12 cellular contexts compared by ENCODE assay signal in genomic region chr2:237706257-237706656, GRCh38.
DNase-seq lines count a peak whose midpoint lies in the region; ATAC-seq and TF ChIP-seq lines count a peak whose summit lies in the region.
"Had no signal": no experiment of that assay in that cellular context is flagged by ENCODE, and none has a peak within 500 bp of the region (broad histone marks: within the 10 kb centered on the region; RNA-seq: fewer than 3 reads in every experiment).

No MANE protein-coding gene starts in this region.

- peaks cover 9% of the 10 kb centered on the region for H3K36me3 Mint-ChIP-seq in activated naive CD4-positive, alpha-beta T cell treated with anti-CD3 and anti-CD28 coated beads, Interleukin-2, amount 50 U/mL, for 24 hours
- H3K36me3 Mint-ChIP-seq in activated CD8-positive, alpha-beta T cell treated with anti-CD3 and anti-CD28 coated beads, Interleukin-2, amount 10 ng/mL, durations not matched to agents 7 days and 5 days (ENCODE audit: low read depth): peaks cover 30% of the 10 kb centered on the region

- no peak for ATAC-seq in activated CD8-positive, alpha-beta T cell treated with anti-CD3 and anti-CD28 coated beads, Interleukin-2, amount 10 ng/mL, durations not matched to agents 7 days and 5 days

- H3K27me3 Mint-ChIP-seq in activated naive CD4-positive, alpha-beta T cell treated with anti-CD3 and anti-CD28 coated beads, Interleukin-2, amount 50 U/mL, for 24 hours: no peaks in the 10 kb centered on the region
- H3K27me3 Mint-ChIP-seq in activated CD8-positive, alpha-beta T cell treated with anti-CD3 and anti-CD28 coated beads, Interleukin-2, amount 10 ng/mL, durations not matched to agents 7 days and 5 days (ENCODE audit: low read depth): no peaks in the 10 kb centered on the region

- TF ChIP-seq EP300 in transverse colon (IDR thresholded peaks at IDR 0.05; ENCODE audit: low read depth): no peak

- peak overlapping the region; percentile 60 for H3K27ac Mint-ChIP-seq in activated naive CD4-positive, alpha-beta T cell treated with anti-CD3 and anti-CD28 coated beads, Interleukin-2, amount 50 U/mL, for 24 hours
- peak overlapping the region; percentile 56 for H3K27ac Mint-ChIP-seq in activated CD8-positive, alpha-beta T cell treated with anti-CD3 and anti-CD28 coated beads, Interleukin-2, amount 10 ng/mL, durations not matched to agents 7 days and 5 days

- no peak for TF ChIP-seq POLR2A in transverse colon (IDR thresholded peaks at IDR 0.05)

- H3K36me3 ChIP-seq in muscle layer of duodenum (ENCODE audit: control insufficient read depth in 1 of 2, insufficient read depth in 2 of 2, low read length in 2 of 2) (peaks cover 6 to 9% of the 10 kb centered on the region in 2 donors), transverse colon (peaks cover 0 to 8% (median 0%) of the 10 kb centered on the region in 4 donors)

- H3K27ac ChIP-seq in muscle layer of duodenum (ENCODE audit: low read length): peak overlapping the region; percentile 51
- peak overlapping the region; percentile 97 to 100 (median 98) for H3K27ac ChIP-seq in transverse colon

- H3K4me1 ChIP-seq in muscle layer of duodenum (ENCODE audit: control insufficient read depth in 1 of 2, insufficient read depth in 2 of 2, low read length in 2 of 2) (peaks cover 38 to 66% of the 10 kb centered on the region in 2 donors), transverse colon (peaks cover 49 to 62% (median 56%) of the 10 kb centered on the region in 4 donors)

- intact Hi-C loops in transverse colon (cut with DNase I; ENCODE audit: low total_unique reads): no loop called here

- in situ Hi-C loops in transverse colon (cut with MboI; ENCODE audit: low pct_ligation_motif_present in 1 of 4, low pct_unique_long_range_greater_than_20kb in 1 of 4, low sequenced_read_pairs in 3 of 4): no loop called here

- no peak overlapping the region for H3K4me3 ChIP-seq in muscle layer of duodenum (ENCODE audit: low read depth in 1 of 2, low read length in 2 of 2)
- H3K4me3 ChIP-seq in transverse colon: no peak overlapping the region
- H3K4me3 ChIP-seq: skin epidermis had no signal

- TF ChIP-seq CTCF in transverse colon (IDR thresholded peaks at IDR 0.05): no peak

- no peaks in the 10 kb centered on the region for H3K9me3 Mint-ChIP-seq in activated naive CD4-positive, alpha-beta T cell treated with anti-CD3 and anti-CD28 coated beads, Interleukin-2, amount 50 U/mL, for 24 hours
- H3K9me3 Mint-ChIP-seq in activated CD8-positive, alpha-beta T cell treated with anti-CD3 and anti-CD28 coated beads, Interleukin-2, amount 10 ng/mL, durations not matched to agents 7 days and 5 days (ENCODE audit: insufficient read depth): no peaks in the 10 kb centered on the region

- DNase-seq in activated naive CD4-positive, alpha-beta T cell (lab: John Stamatoyannopoulos, UW): no peak
- DNase-seq in activated CD8-positive, alpha-beta T cell treated with anti-CD3 and anti-CD28 coated beads, Interleukin-2, amount 10 ng/mL, durations not matched to agents 7 days and 5 days: no peak
- DNase-seq in transverse colon (no peak), NCI-H1436 treated with DMSO at 0.1 percent for 48 hours (lab: John Stamatoyannopoulos, UW) (no peak), DMS79 (lab: John Stamatoyannopoulos, UW) (no peak), NCI-H510A (lab: John Stamatoyannopoulos, UW) (no peak)
- DNase-seq: DMS79 treated with DMSO at 0.1 percent for 48 hours, foreskin fibroblast, NCI-H2171 treated with DMSO at 0.1 percent for 48 hours had no signal

- H3K27me3 ChIP-seq in muscle layer of duodenum (ENCODE audit: low read depth, low read length) (no peaks in the 10 kb centered on the region), transverse colon (no peaks in the 10 kb centered on the region)

- CTCF ChIA-PET in activated CD8-positive, alpha-beta T cell treated with anti-CD3 and anti-CD28 coated beads, Interleukin-2, amount 10 ng/mL, durations not matched to agents 7 days and 5 days (lab: Charles Lee): interaction anchor here (3.7 to 6.7 kb wide), 3 partner anchors 9 to 39 kb away, joined by 11 to 79 read pairs (median 13); no protein-coding TSS in a partner anchor

- H3K4me3 Mint-ChIP-seq in activated naive CD4-positive, alpha-beta T cell treated with anti-CD3 and anti-CD28 coated beads, Interleukin-2, amount 50 U/mL, for 24 hours: peak overlapping the region; percentile 71
- H3K4me3 Mint-ChIP-seq in activated CD8-positive, alpha-beta T cell treated with anti-CD3 and anti-CD28 coated beads, Interleukin-2, amount 10 ng/mL, durations not matched to agents 7 days and 5 days: no peak overlapping the region

- H3K4me1 Mint-ChIP-seq in activated naive CD4-positive, alpha-beta T cell treated with anti-CD3 and anti-CD28 coated beads, Interleukin-2, amount 50 U/mL, for 24 hours: peaks cover 74% of the 10 kb centered on the region
- H3K4me1 Mint-ChIP-seq in activated CD8-positive, alpha-beta T cell treated with anti-CD3 and anti-CD28 coated beads, Interleukin-2, amount 10 ng/mL, durations not matched to agents 7 days and 5 days (ENCODE audit: low read depth): peaks cover 65% of the 10 kb centered on the region

- WGBS in transverse colon (ENCODE audit: low coverage in 1 of 2), 2 donors: 92 to 99% methylated on average over 4 to 5 of the region's 5 CpGs

- no peaks in the 10 kb centered on the region for H3K9me3 ChIP-seq in muscle layer of duodenum (ENCODE audit: control insufficient read depth in 1 of 2, low read length in 2 of 2)
- H3K9me3 ChIP-seq in transverse colon: no peaks in the 10 kb centered on the region

- POLR2A ChIA-PET in activated CD8-positive, alpha-beta T cell treated with anti-CD3 and anti-CD28 coated beads, Interleukin-2, amount 10 ng/mL, durations not matched to agents 7 days and 5 days (lab: Charles Lee): no interaction called here
